In genomic region chr1:8922962-8923361, GRCh38 we compare ENCODE assay signal across 26 cellular contexts. TPM values are rescaled to one million over a fixed set of nuclear protein-coding genes. Genes with fewer than 3 reads are reported as not detected.
A peak's percentile ranks its signal among the peaks of the same experiment; 100 is the strongest.
DNase-seq lines count a peak whose midpoint lies in the region; ATAC-seq and TF ChIP-seq lines count a peak whose summit lies in the region.
"Had no signal": no experiment of that assay in that cellular context is flagged by ENCODE, and none has a peak within 500 bp of the region (broad histone marks: within the 10 kb centered on the region; RNA-seq: fewer than 3 reads in every experiment).

No MANE protein-coding gene starts in this region.

- CTCF ChIA-PET in activated naive CD4-positive, alpha-beta T cell treated with anti-CD3 and anti-CD28 coated beads for 36 hours (lab: Charles Lee), result interaction anchor here (0.6 to 6.9 kb wide), 2 partner anchors 63 to 523 kb away, joined by 5 to 141 read pairs; no protein-coding TSS in a partner anchor
- CTCF ChIA-PET in CD8-positive, alpha-beta T cell (lab: Charles Lee), result interaction anchor here (1.2 to 11.3 kb wide), 4 partner anchors 40 to 82 kb away, joined by 3 to 226 read pairs (median 4); no protein-coding TSS in a partner anchor

- peak overlapping the region; percentile 82 for H3K27ac Mint-ChIP-seq in activated naive CD4-positive, alpha-beta T cell treated with anti-CD3 and anti-CD28 coated beads, Interleukin-2, amount 50 U/mL, for 24 hours
- no peak overlapping the region for H3K27ac Mint-ChIP-seq in activated naive CD4-positive, alpha-beta T cell treated with anti-CD3 and anti-CD28 coated beads for 36 hours
- H3K27ac Mint-ChIP-seq in CD8-positive, alpha-beta T cell, result no peak overlapping the region
- H3K27ac Mint-ChIP-seq in activated T-helper 1 cell treated with anti-CD3 and anti-CD28 coated beads, Interleukin-12 subunit alpha, Interleukin-12 subunit beta, Interleukin-2, Interleukin-4 antibody, amounts not matched to agents 30 ng/mL and 10 ng/mL and 1 ng/mL, durations not matched to agents 14 hours and 24 hours and 36 hours, result no peak overlapping the region
- H3K27ac Mint-ChIP-seq: CD14-positive monocyte; CD4-positive, alpha-beta T cell; HFFc6 had no signal

- H3K4me3 ChIP-seq in CD8-positive, alpha-beta T cell (ENCODE audit: low read depth, low read length), result peak overlapping the region; percentile 77
- H3K4me3 ChIP-seq: A549; BLaER1 treated with 17β-estradiol and CSF1 and Interleukin-3, amounts not matched to agents 10 nM and 100 nM; HAP-1 had no signal

- H3K36me3 Mint-ChIP-seq in activated naive CD4-positive, alpha-beta T cell treated with anti-CD3 and anti-CD28 coated beads, Interleukin-2, amount 50 U/mL, for 24 hours, result peaks cover 3% of the 10 kb centered on the region
- no peaks in the 10 kb centered on the region for H3K36me3 Mint-ChIP-seq in activated naive CD4-positive, alpha-beta T cell treated with anti-CD3 and anti-CD28 coated beads for 36 hours (ENCODE audit: low read depth)
- H3K36me3 Mint-ChIP-seq in CD8-positive, alpha-beta T cell, result peaks cover 23% of the 10 kb centered on the region
- peaks cover 18% of the 10 kb centered on the region for H3K36me3 Mint-ChIP-seq in activated T-helper 1 cell treated with anti-CD3 and anti-CD28 coated beads, Interleukin-12 subunit alpha, Interleukin-12 subunit beta, Interleukin-2, Interleukin-4 antibody, amounts not matched to agents 30 ng/mL and 10 ng/mL and 1 ng/mL, durations not matched to agents 14 hours and 24 hours and 36 hours (ENCODE audit: low read depth)
- H3K36me3 Mint-ChIP-seq: CD14-positive monocyte had no signal

- H3K4me3 Mint-ChIP-seq in activated naive CD4-positive, alpha-beta T cell treated with anti-CD3 and anti-CD28 coated beads, Interleukin-2, amount 50 U/mL, for 24 hours, result no peak overlapping the region
- H3K4me3 Mint-ChIP-seq in activated naive CD4-positive, alpha-beta T cell treated with anti-CD3 and anti-CD28 coated beads for 36 hours, result no peak overlapping the region
- H3K4me3 Mint-ChIP-seq in CD8-positive, alpha-beta T cell, result no peak overlapping the region
- H3K4me3 Mint-ChIP-seq in activated T-helper 1 cell treated with anti-CD3 and anti-CD28 coated beads, Interleukin-12 subunit alpha, Interleukin-12 subunit beta, Interleukin-2, Interleukin-4 antibody, amounts not matched to agents 30 ng/mL and 10 ng/mL and 1 ng/mL, durations not matched to agents 14 hours and 24 hours and 36 hours, result peak overlapping the region; percentile 26
- H3K4me3 Mint-ChIP-seq: CD14-positive monocyte; CD4-positive, alpha-beta T cell; HFFc6 had no signal

- H3K9me3 Mint-ChIP-seq in activated naive CD4-positive, alpha-beta T cell treated with anti-CD3 and anti-CD28 coated beads, Interleukin-2, amount 50 U/mL, for 24 hours, result no peaks in the 10 kb centered on the region
- no peaks in the 10 kb centered on the region for H3K9me3 Mint-ChIP-seq in activated naive CD4-positive, alpha-beta T cell treated with anti-CD3 and anti-CD28 coated beads for 36 hours
- no peaks in the 10 kb centered on the region for H3K9me3 Mint-ChIP-seq in CD8-positive, alpha-beta T cell
- H3K9me3 Mint-ChIP-seq in activated T-helper 1 cell treated with anti-CD3 and anti-CD28 coated beads, Interleukin-12 subunit alpha, Interleukin-12 subunit beta, Interleukin-2, Interleukin-4 antibody, amounts not matched to agents 30 ng/mL and 10 ng/mL and 1 ng/mL, durations not matched to agents 14 hours and 24 hours and 36 hours, result peaks cover 21% of the 10 kb centered on the region
- H3K9me3 Mint-ChIP-seq: CD4-positive, alpha-beta T cell; HFFc6 had no signal

- H3K36me3 ChIP-seq in CD8-positive, alpha-beta T cell (ENCODE audit: insufficient read depth, low read length), result no peaks in the 10 kb centered on the region
- H3K36me3 ChIP-seq: BE2C; BLaER1 treated with 17β-estradiol and CSF1 and Interleukin-3, amounts not matched to agents 10 nM and 100 nM; HAP-1 had no signal

- H3K27me3 ChIP-seq in CD8-positive, alpha-beta T cell (ENCODE audit: insufficient read depth, low read length), result no peaks in the 10 kb centered on the region
- H3K27me3 ChIP-seq: BE2C; BLaER1 treated with 17β-estradiol and CSF1 and Interleukin-3, amounts not matched to agents 10 nM and 100 nM had no signal

- H3K4me1 ChIP-seq in CD8-positive, alpha-beta T cell (ENCODE audit: insufficient read depth, low read length), result peaks cover 16% of the 10 kb centered on the region
- H3K4me1 ChIP-seq: BE2C, HAP-1 had no signal

- POLR2A ChIA-PET in CD8-positive, alpha-beta T cell (lab: Charles Lee), result interaction anchor here (0.5 to 2.2 kb wide), 11 partner anchors 15 to 220 kb away, joined by 3 to 10 read pairs (median 3); no protein-coding TSS in a partner anchor

- peak overlapping the region; percentile 78 for H3K27ac ChIP-seq in CD8-positive, alpha-beta T cell (ENCODE audit: low read depth, low read length)
- H3K27ac ChIP-seq: A549; BLaER1 treated with 17β-estradiol and CSF1 and Interleukin-3, amounts not matched to agents 10 nM and 100 nM had no signal

- H3K27me3 Mint-ChIP-seq in activated naive CD4-positive, alpha-beta T cell treated with anti-CD3 and anti-CD28 coated beads, Interleukin-2, amount 50 U/mL, for 24 hours, result no peaks in the 10 kb centered on the region
- no peaks in the 10 kb centered on the region for H3K27me3 Mint-ChIP-seq in activated naive CD4-positive, alpha-beta T cell treated with anti-CD3 and anti-CD28 coated beads for 36 hours (ENCODE audit: low read depth)
- no peaks in the 10 kb centered on the region for H3K27me3 Mint-ChIP-seq in CD8-positive, alpha-beta T cell (ENCODE audit: low read depth)
- peaks cover 1% of the 10 kb centered on the region for H3K27me3 Mint-ChIP-seq in activated T-helper 1 cell treated with anti-CD3 and anti-CD28 coated beads, Interleukin-12 subunit alpha, Interleukin-12 subunit beta, Interleukin-2, Interleukin-4 antibody, amounts not matched to agents 30 ng/mL and 10 ng/mL and 1 ng/mL, durations not matched to agents 14 hours and 24 hours and 36 hours (ENCODE audit: insufficient read depth)
- H3K27me3 Mint-ChIP-seq: CD4-positive, alpha-beta T cell had no signal

- ATAC-seq in CD8-positive, alpha-beta T cell, result no peak
- ATAC-seq in GM18867 (IDR thresholded peaks at IDR 0.05; ENCODE audit: unreplicated experiment) (no peak), GM21423 (IDR thresholded peaks at IDR 0.05; ENCODE audit: unreplicated experiment) (no peak)
- ATAC-seq: A549 had no signal

- H3K9me3 ChIP-seq in CD8-positive, alpha-beta T cell (ENCODE audit: low read length), result no peaks in the 10 kb centered on the region
- H3K9me3 ChIP-seq: A549; BE2C; BLaER1 treated with 17β-estradiol and CSF1 and Interleukin-3, amounts not matched to agents 10 nM and 100 nM; HAP-1 had no signal

- TF ChIP-seq CTCF in CD8-positive, alpha-beta T cell (IDR thresholded peaks at IDR 0.05), result no peak

- peaks cover 37% of the 10 kb centered on the region for H3K4me1 Mint-ChIP-seq in activated naive CD4-positive, alpha-beta T cell treated with anti-CD3 and anti-CD28 coated beads, Interleukin-2, amount 50 U/mL, for 24 hours
- peaks cover 28% of the 10 kb centered on the region for H3K4me1 Mint-ChIP-seq in activated naive CD4-positive, alpha-beta T cell treated with anti-CD3 and anti-CD28 coated beads for 36 hours (ENCODE audit: low read depth)
- H3K4me1 Mint-ChIP-seq in CD8-positive, alpha-beta T cell (ENCODE audit: low read depth), result peaks cover 34% of the 10 kb centered on the region
- peaks cover 34% of the 10 kb centered on the region for H3K4me1 Mint-ChIP-seq in activated T-helper 1 cell treated with anti-CD3 and anti-CD28 coated beads, Interleukin-12 subunit alpha, Interleukin-12 subunit beta, Interleukin-2, Interleukin-4 antibody, amounts not matched to agents 30 ng/mL and 10 ng/mL and 1 ng/mL, durations not matched to agents 14 hours and 24 hours and 36 hours (ENCODE audit: low read depth)

- intact Hi-C loops in activated naive CD4-positive, alpha-beta T cell treated with anti-CD3 and anti-CD28 coated beads for 36 hours (cut with micrococcal nuclease), result no loop called here
- intact Hi-C loops in CD8-positive, alpha-beta T cell (cut with DNase I, micrococcal nuclease), result no loop called here
- intact Hi-C loops in activated T-helper 1 cell treated with anti-CD3 and anti-CD28 coated beads, Interleukin-12 subunit alpha, Interleukin-12 subunit beta, Interleukin-2, Interleukin-4 antibody, amounts not matched to agents 30 ng/mL and 10 ng/mL and 1 ng/mL, durations not matched to agents 14 hours and 24 hours and 36 hours (cut with micrococcal nuclease), result no loop called here

- no peak for DNase-seq in activated naive CD4-positive, alpha-beta T cell treated with anti-CD3 and anti-CD28 coated beads for 36 hours
- peak in 1 of 7 experiments; percentile 19 for DNase-seq in CD8-positive, alpha-beta T cell
- peak; percentile 3 for DNase-seq in RPMI8226
- no peak for DNase-seq in activated T-helper 1 cell treated with anti-CD3 and anti-CD28 coated beads, Interleukin-12 subunit alpha, Interleukin-12 subunit beta, Interleukin-2, Interleukin-4 antibody, amounts not matched to agents 30 ng/mL and 10 ng/mL and 1 ng/mL, durations not matched to agents 14 hours and 24 hours and 36 hours (ENCODE audit: low spot score)
- no peak for DNase-seq in activated CD4-positive, alpha-beta T cell treated with anti-CD3 and anti-CD28 coated beads, Interleukin-2, amount 50 U/mL, for 48 hours
- DNase-seq: 8988T; ACHN; AML-193; BE2C; Calu3; CD4-positive, alpha-beta T cell; COR-L47; DMS53; DMS79 treated with DMSO at 0.1 percent for 48 hours; GF-D8; GOT3; HFFc6 had no signal

RNA-seq across cellular contexts. Expression of gene CA6, which starts 22.7 kb away (rescaled TPM):
- total RNA-seq in activated naive CD4-positive, alpha-beta T cell treated with anti-CD3 and anti-CD28 coated beads for 36 hours, result under 1 TPM; 0.22 to 0.62 TPM
- total RNA-seq in CD8-positive, alpha-beta T cell, result 1 to 10 TPM; 1.6 to 2.4 TPM
- total RNA-seq in activated T-helper 1 cell treated with anti-CD3 and anti-CD28 coated beads, Interleukin-12 subunit alpha, Interleukin-12 subunit beta, Interleukin-2, Interleukin-4 antibody, amounts not matched to agents 30 ng/mL and 10 ng/mL and 1 ng/mL, durations not matched to agents 14 hours and 24 hours and 36 hours, result 2.2 and 2.6 TPM in 2 replicates
- total RNA-seq: Calu3, Daoy, G401, HFFc6 had no signal

RNA-seq across cellular contexts. Expression of gene ENO1, which starts 44.5 kb away (rescaled TPM):
- 1,000 to 10,000 TPM; 2,952 to 3,004 TPM for total RNA-seq in activated naive CD4-positive, alpha-beta T cell treated with anti-CD3 and anti-CD28 coated beads for 36 hours
- total RNA-seq in CD8-positive, alpha-beta T cell, result 100 to 1,000 TPM; 130 to 136 TPM
- total RNA-seq in activated T-helper 1 cell treated with anti-CD3 and anti-CD28 coated beads, Interleukin-12 subunit alpha, Interleukin-12 subunit beta, Interleukin-2, Interleukin-4 antibody, amounts not matched to agents 30 ng/mL and 10 ng/mL and 1 ng/mL, durations not matched to agents 14 hours and 24 hours and 36 hours, result 3,370 and 3,388 TPM in 2 replicates

Comparison
In these comparisons a context has a peak if more than half of its experiments do, and no peak if none do; other contexts are left out.
1. RNA of gene ENO1, which starts 44.5 kb away (total RNA-seq): 3,370 to 3,388 TPM in activated T-helper 1 cell treated with anti-CD3 and anti-CD28 coated beads, Interleukin-12 subunit alpha, Interleukin-12 subunit beta, Interleukin-2, Interleukin-4 antibody, amounts not matched to agents 30 ng/mL and 10 ng/mL and 1 ng/mL, durations not matched to agents 14 hours and 24 hours and 36 hours and 2,952 to 3,004 TPM in activated naive CD4-positive, alpha-beta T cell treated with anti-CD3 and anti-CD28 coated beads for 36 hours; 130 to 136 TPM in CD8-positive, alpha-beta T cell; every median in the first group is over 10 times any median in the second.